ENCODE assay signal across 8 cellular contexts in the genomic region with DNA sequence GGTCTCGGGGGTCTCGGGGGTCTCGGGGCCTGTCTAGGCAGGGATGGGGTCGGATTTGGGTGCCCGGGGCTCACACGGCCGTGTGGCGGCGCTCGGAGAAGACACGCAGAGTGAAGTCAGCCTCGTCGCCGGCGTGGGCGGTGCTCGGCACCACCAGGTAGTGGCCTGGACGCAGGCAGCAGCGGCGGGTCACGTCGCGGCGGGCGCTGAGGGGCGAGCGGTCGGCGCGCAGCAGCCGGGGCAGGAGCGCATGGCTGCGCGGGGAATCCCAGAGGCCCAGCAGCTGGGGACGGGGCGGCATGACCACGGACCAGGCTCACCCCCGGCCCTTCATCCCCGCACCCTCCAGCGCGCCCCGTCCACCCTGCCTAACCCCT. TPM values are rescaled to one million over a fixed set of nuclear protein-coding genes. Genes with fewer than 3 reads are reported as not detected.
A peak's percentile ranks its signal among the peaks of the same experiment; 100 is the strongest.
DNase-seq lines count a peak whose midpoint lies in the region; ATAC-seq and TF ChIP-seq lines count a peak whose summit lies in the region.

No MANE protein-coding gene starts in this region.

- DNase-seq in HAP-1 (ENCODE audit: low spot score in 2 of 2), result peak in 1 of 2 experiments; percentile 73
- peak; percentile 57 for DNase-seq in activated B cell treated with CpG ODN at 0.5 μM for 24 hours
- DNase-seq in ecto neural progenitor cell (ENCODE audit: low spot score), result peak; percentile 67
- peak; percentile 72 to 90 (median 77) for DNase-seq in mucosa of descending colon
- peak; percentile 54 for DNase-seq in testis
- no peak for DNase-seq in superior temporal gyrus (ENCODE audit: extremely low spot score)

- TF ChIP-seq POLR2A in testis (IDR thresholded peaks at IDR 0.05), result no peak

- H3K36me3 ChIP-seq in HAP-1 (replicated peaks) (no peaks in the 10 kb centered on the region; the same call in 1 of the 2 replicates), mucosa of descending colon (ENCODE audit: low read depth) (no peaks in the 10 kb centered on the region), testis (ENCODE audit: low read depth, missing control alignments) (no peaks in the 10 kb centered on the region)

- no peaks in the 10 kb centered on the region for H3K27me3 Mint-ChIP-seq in activated B cell treated with CpG ODN at 0.5 μM for 24 hours

- ATAC-seq in activated B cell treated with CpG ODN at 0.5 μM for 24 hours (ENCODE audit: low read depth) (peak; percentile 43), mucosa of descending colon (peak; percentile 47), HG02970 (IDR thresholded peaks at IDR 0.05; ENCODE audit: low FRiP score, unreplicated experiment) (no peak)

- H3K4me1 Mint-ChIP-seq in activated B cell treated with CpG ODN at 0.5 μM for 24 hours, result peaks cover 38% of the 10 kb centered on the region

- in situ Hi-C loops in HAP-1 (cut with MboI; ENCODE audit: low sequenced_read_pairs), result no loop called here

- CTCF ChIA-PET in activated B cell treated with CpG ODN at 0.5 μM for 24 hours (lab: Charles Lee), result no interaction called here

- H3K9me3 ChIP-seq in HAP-1, result no peaks in the 10 kb centered on the region
- H3K9me3 ChIP-seq in mucosa of descending colon, result no peaks in the 10 kb centered on the region
- no peaks in the 10 kb centered on the region for H3K9me3 ChIP-seq in testis

- peaks cover 4% of the 10 kb centered on the region for H3K36me3 Mint-ChIP-seq in activated B cell treated with CpG ODN at 0.5 μM for 24 hours (ENCODE audit: low read depth)

- H3K4me3 Mint-ChIP-seq in activated B cell treated with CpG ODN at 0.5 μM for 24 hours, result peak overlapping the region; percentile 72

- POLR2A ChIA-PET in activated B cell treated with CpG ODN at 0.5 μM for 24 hours (lab: Charles Lee), result interaction anchor here (0.6 to 4.1 kb wide), 4 partner anchors 34 to 710 kb away, joined by 3 to 28 read pairs (median 10); partner anchors contain the start of genes HNRNPL and SUPT5H

- H3K27me3 ChIP-seq in HAP-1 (ENCODE audit: low read depth) (no peaks in the 10 kb centered on the region), testis (no peaks in the 10 kb centered on the region)

- H3K4me3 ChIP-seq in HAP-1, result peak overlapping the region; percentile 24
- no peak overlapping the region for H3K4me3 ChIP-seq in mucosa of descending colon
- H3K4me3 ChIP-seq in testis, result peak overlapping the region; percentile 43 to 51

- no peaks in the 10 kb centered on the region for H3K9me3 Mint-ChIP-seq in activated B cell treated with CpG ODN at 0.5 μM for 24 hours

- H3K27ac ChIP-seq in 22Rv1, result peak overlapping the region; percentile 75
- H3K27ac ChIP-seq in testis, result no peak overlapping the region

- WGBS in testis, 2 donors, result 7 to 8% methylated on average over 4 to 6 of the region's 42 CpGs

- no peaks in the 10 kb centered on the region for H3K4me1 ChIP-seq in HAP-1
- H3K4me1 ChIP-seq in mucosa of descending colon (ENCODE audit: low read depth), result peaks cover 35% of the 10 kb centered on the region
- peaks cover 15% of the 10 kb centered on the region for H3K4me1 ChIP-seq in testis

- H3K27ac Mint-ChIP-seq in activated B cell treated with CpG ODN at 0.5 μM for 24 hours, result peak overlapping the region; percentile 56

- intact Hi-C loops in activated B cell treated with CpG ODN at 0.5 μM for 24 hours (cut with micrococcal nuclease), result loop anchor here (1.0 to 10.0 kb wide), 6 partner anchors 33 to 362 kb away; partner anchors contain the start of genes ACTN4, ECH1 and PSMD8
- intact Hi-C loops in mucosa of descending colon (cut with DNase I, micrococcal nuclease), result no loop called here
- intact Hi-C loops in testis (cut with DNase I; ENCODE audit: low total_unique reads), result no loop called here

- TF ChIP-seq CTCF in 22Rv1 (IDR thresholded peaks at IDR 0.05) (no peak), activated B cell treated with CpG ODN at 0.5 μM for 24 hours (IDR thresholded peaks at IDR 0.05) (no peak), mucosa of descending colon (IDR thresholded peaks at IDR 0.05) (no peak), testis (IDR thresholded peaks at IDR 0.05) (no peak)

RNA-seq across cellular contexts. Expression of gene CAPN12, which starts 8.2 kb away (rescaled TPM):
- total RNA-seq in activated B cell treated with CpG ODN at 0.5 μM for 24 hours (12.4 and 14.9 TPM in 2 replicates), mucosa of descending colon (10 to 100 TPM in 2 of 3 donors, 1 to 10 TPM in 1; 3.1 to 15.9 (median 14.9) TPM), testis (1 to 10 TPM; 4.6 to 5.5 TPM)
- 3.6 TPM for polyA plus RNA-seq in testis (ENCODE audit: insufficient read depth, low read depth, low replicate concordance)

RNA-seq across cellular contexts. Expression of gene LGALS7, which starts 37.3 kb away (rescaled TPM):
- total RNA-seq in activated B cell treated with CpG ODN at 0.5 μM for 24 hours, result not detected in 2 replicates
- not detected for total RNA-seq in mucosa of descending colon
- total RNA-seq in testis, result not detected
- polyA plus RNA-seq in testis (ENCODE audit: insufficient read depth, low read depth, low replicate concordance), result 4.4 TPM

RNA-seq across cellular contexts. Expression of gene LGALS7B, which starts 53.0 kb away (rescaled TPM):
- total RNA-seq in activated B cell treated with CpG ODN at 0.5 μM for 24 hours (not detected in 2 replicates), mucosa of descending colon (not detected), testis (1 to 10 TPM; 2.3 to 8.1 TPM)
- not detected for polyA plus RNA-seq in testis (ENCODE audit: insufficient read depth, low read depth, low replicate concordance)
